In the genomic region with DNA sequence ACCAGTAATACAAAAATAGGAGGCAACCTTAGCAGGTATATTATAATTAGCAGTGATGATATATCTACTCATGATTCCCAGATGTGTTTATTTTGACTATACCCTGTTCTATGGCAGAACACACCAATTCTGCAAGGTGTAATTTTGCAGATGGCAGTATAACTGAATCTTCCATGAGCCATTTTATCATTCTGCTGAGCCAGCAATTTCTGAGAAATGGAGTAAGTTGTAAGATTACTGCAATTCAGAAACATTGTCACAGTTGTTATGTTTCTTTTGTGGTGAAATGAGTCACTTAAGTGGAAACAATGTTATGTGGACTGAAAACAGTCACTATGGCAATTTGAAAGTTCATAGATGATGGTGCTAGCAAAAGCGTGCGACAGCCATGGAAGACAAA, we compare ENCODE assay signal across 2 cellular contexts.
TF ChIP-seq lines count a peak whose summit lies in the region.

No MANE protein-coding gene starts in this region.

TF ChIP-seq in IMR-90, 13 proteins besides CTCF, POLR2A, EP300 and RAD21 (continued from another document):
- no peak for TF ChIP-seq CEBPB (IDR thresholded peaks at IDR 0.05; ENCODE audit: low read depth, low read length)
- no peak for TF ChIP-seq BHLHE40 (IDR thresholded peaks at IDR 0.05; ENCODE audit: low read depth, low read length)
- peak; percentile 99 for TF ChIP-seq MAFK (IDR thresholded peaks at IDR 0.05; ENCODE audit: low read depth, low read length)
- no peak for TF ChIP-seq MAZ (IDR thresholded peaks at IDR 0.05; ENCODE audit: borderline replicate concordance, low read depth, low read length)

TF ChIP-seq in K562, 482 proteins besides CTCF, POLR2A, EP300 and RAD21 (continued from another document):
- TF ChIP-seq MAFK (IDR thresholded peaks at IDR 0.05; ENCODE audit: low read length) (peak; percentile 95), C11orf30 (IDR thresholded peaks at IDR 0.05; ENCODE audit: low read depth) (peak; percentile 78), MAFG (tag; conservative IDR thresholded peaks at IDR 0.05) (peak; percentile 84), LEF1 (IDR thresholded peaks at IDR 0.05) (no peak), KAT7 (CRISPR knock-in tag; IDR thresholded peaks at IDR 0.05; ENCODE audit: borderline replicate concordance) (no peak)
